In the genomic region with DNA sequence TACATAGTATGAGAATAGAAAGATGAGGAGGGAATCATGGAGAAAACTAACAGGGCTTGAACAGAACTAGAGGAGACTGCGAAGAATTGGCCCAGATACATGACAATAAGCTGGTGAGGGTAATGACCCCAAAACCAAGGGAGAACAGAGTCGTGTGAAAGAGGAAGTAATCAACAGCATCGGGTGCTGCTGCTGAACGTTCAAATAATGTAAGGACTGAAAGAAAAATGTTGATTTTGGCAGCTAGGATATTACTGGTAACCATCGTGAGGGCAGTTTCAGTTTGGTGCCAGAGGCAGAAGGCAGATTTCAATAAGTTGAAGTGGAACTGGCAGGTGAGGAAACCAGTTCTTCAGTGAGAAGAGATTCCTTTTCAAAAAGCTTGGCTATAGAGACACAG, we compare ENCODE assay signal across 10 cellular contexts.
A peak's percentile ranks its signal among the peaks of the same experiment; 100 is the strongest.
DNase-seq lines count a peak whose midpoint lies in the region; ATAC-seq and TF ChIP-seq lines count a peak whose summit lies in the region.
"Had no signal": no experiment of that assay in that cellular context is flagged by ENCODE, and none has a peak within 500 bp of the region (broad histone marks: within the 10 kb centered on the region; RNA-seq: fewer than 3 reads in every experiment).

No MANE protein-coding gene starts in this region.

- no peak for TF ChIP-seq RAD21 in IMR-90 (IDR thresholded peaks at IDR 0.05; ENCODE audit: low read length)

- H3K4me3 Mint-ChIP-seq in GM23338, result no peak overlapping the region

- H3K9ac ChIP-seq in IMR-90 (ENCODE audit: low read depth, low read length), result no peak overlapping the region
- H3K9ac ChIP-seq in mesenchymal stem cell (ENCODE audit: low read length), result no peak overlapping the region

- dilution Hi-C loops in IMR-90 (cut with HindIII; ENCODE audit: low sequenced_read_pairs, unreplicated experiment), result no loop called here

- H2BK20ac ChIP-seq in IMR-90 (ENCODE audit: low read depth, low read length), result no peak overlapping the region

- CTCF ChIA-PET in IMR-90 (lab: Yijun Ruan, JAX), result no interaction called here

- peaks cover 79% of the 10 kb centered on the region for H3K9me3 Mint-ChIP-seq in GM23338

- H4K8ac ChIP-seq in IMR-90 (ENCODE audit: low read depth in 2 of 2, low read length in 2 of 2) (no peak overlapping the region), mesenchymal stem cell (ENCODE audit: low read length) (no peak overlapping the region)

- H3K4me3 ChIP-seq in IMR-90 (ENCODE audit: insufficient read depth, low read depth, low read length) (no peak overlapping the region), GM23338 (no peak overlapping the region), mesenchymal stem cell (ENCODE audit: insufficient read depth in 1 of 2, low read depth in 1 of 2, low read length in 2 of 2) (no peak overlapping the region)
- H3K4me3 ChIP-seq: thoracic aorta had no signal

- H4K91ac ChIP-seq in IMR-90 (ENCODE audit: insufficient read depth, low read depth, low read length), result no peak overlapping the region
- H4K91ac ChIP-seq in mesenchymal stem cell (ENCODE audit: low read length), result no peak overlapping the region

- H3K14ac ChIP-seq in IMR-90 (replicated peaks; ENCODE audit: low read depth, low read length), result no peak overlapping the region
- no peak overlapping the region for H3K14ac ChIP-seq in mesenchymal stem cell (ENCODE audit: low read length in 2 of 2)

- no peak for DNase-seq in IMR-90
- DNase-seq in RPMI8226, result peak; percentile 3
- DNase-seq in GM23338 (ENCODE audit: low spot score), result no peak
- no peak for DNase-seq in mesenchymal stem cell
- no peak for DNase-seq in stimulated activated CD4-positive, alpha-beta T cell treated with anti-CD3 and anti-CD28 coated beads, Interleukin-4, amount 100 ng/mL, for 24 hours
- DNase-seq: stimulated activated CD4-positive, alpha-beta T cell treated with anti-CD3 and anti-CD28 coated beads, Interleukin-4, amount 100 ng/mL, for 4 hours had no signal

- ATAC-seq in GM18511 (IDR thresholded peaks at IDR 0.05; ENCODE audit: unreplicated experiment), result peak; percentile 70
- peak; percentile 60 for ATAC-seq in GM21717 (IDR thresholded peaks at IDR 0.05; ENCODE audit: unreplicated experiment)
- no peak for ATAC-seq in IMR-90 (ENCODE audit: low read depth)
- ATAC-seq in GM23338, result no peak
- no peak for ATAC-seq in HG02571 (IDR thresholded peaks at IDR 0.05; ENCODE audit: unreplicated experiment)

- no peak overlapping the region for H3K56ac ChIP-seq in IMR-90 (ENCODE audit: extremely low read depth, insufficient read depth, low read length)

- no peaks in the 10 kb centered on the region for H3F3A ChIP-seq in GM23338 (replicated peaks; ENCODE audit: low read depth)

- H2AFZ ChIP-seq in IMR-90 (replicated peaks; ENCODE audit: low read length, poor library complexity), result no peak overlapping the region
- H2AFZ ChIP-seq in GM23338, result no peak overlapping the region
- no peak overlapping the region for H2AFZ ChIP-seq in mesenchymal stem cell (ENCODE audit: low read depth, low read length)

- H4K5ac ChIP-seq in IMR-90 (ENCODE audit: low read depth, low read length), result no peak overlapping the region

- POLR2A ChIA-PET in IMR-90 (lab: Charles Lee; ENCODE audit: unreplicated experiment), result no interaction called here

- H3K79me1 ChIP-seq in IMR-90 (ENCODE audit: low read depth in 1 of 2, low read length in 2 of 2), result no peaks in the 10 kb centered on the region
- no peaks in the 10 kb centered on the region for H3K79me1 ChIP-seq in mesenchymal stem cell (replicated peaks; ENCODE audit: low read length, poor library complexity, severe bottlenecking)

- H2AK5ac ChIP-seq in IMR-90 (ENCODE audit: low read depth, low read length) (no peak overlapping the region), mesenchymal stem cell (ENCODE audit: low read length, severe bottlenecking) (no peak overlapping the region)

- H2BK120ac ChIP-seq in IMR-90 (ENCODE audit: low read depth, low read length) (no peak overlapping the region), mesenchymal stem cell (ENCODE audit: low read depth, low read length) (no peak overlapping the region)

- no peak overlapping the region for H2BK12ac ChIP-seq in mesenchymal stem cell (ENCODE audit: low read length in 2 of 2)

- no TSS peak for BruUV-seq in IMR-90 (replicated peaks; lab: Mats Ljungman, UMichigan)

- TF ChIP-seq CTCF in IMR-90 (conservative IDR thresholded peaks at IDR 0.05; ENCODE audit: low read depth, low read length), result no peak
- TF ChIP-seq CTCF in GM23338 (conservative IDR thresholded peaks at IDR 0.05; ENCODE audit: low read depth in 2 of 2), result no peak

- H3K27ac ChIP-seq in IMR-90 (ENCODE audit: insufficient read depth, low read length), result no peak overlapping the region
- H3K27ac ChIP-seq in GM23338 (ENCODE audit: low read depth), result no peak overlapping the region
- no peak overlapping the region for H3K27ac ChIP-seq in mesenchymal stem cell (ENCODE audit: low read length, poor library complexity, severe bottlenecking)
- H3K27ac ChIP-seq: thoracic aorta had no signal

- no peaks in the 10 kb centered on the region for H3K9me3 ChIP-seq in IMR-90 (ENCODE audit: control insufficient read depth, insufficient read depth, low read length)
- no peaks in the 10 kb centered on the region for H3K9me3 ChIP-seq in mesenchymal stem cell (ENCODE audit: control insufficient read depth, low read length)
- H3K9me3 ChIP-seq: thoracic aorta had no signal

- H3K36me3 ChIP-seq in IMR-90 (ENCODE audit: control insufficient read depth, insufficient read depth, low read length), result no peaks in the 10 kb centered on the region
- H3K36me3 ChIP-seq in GM23338 (ENCODE audit: insufficient read depth), result no peaks in the 10 kb centered on the region
- H3K36me3 ChIP-seq in mesenchymal stem cell (ENCODE audit: control insufficient read depth in 1 of 2, insufficient read depth in 2 of 2, low read depth in 1 of 2, low read length in 2 of 2), result no peaks in the 10 kb centered on the region
- H3K36me3 ChIP-seq: thoracic aorta had no signal

- intact Hi-C loops in IMR-90 (cut with micrococcal nuclease), result loop anchor here (2.0 kb wide), 1 partner anchor 716 kb away; no protein-coding TSS in a partner anchor

- H3K27ac Mint-ChIP-seq in GM23338, result no peak overlapping the region

- H3K4ac ChIP-seq in IMR-90 (ENCODE audit: low read depth, low read length) (no peak overlapping the region), mesenchymal stem cell (ENCODE audit: low read depth in 1 of 2, low read length in 2 of 2) (no peak overlapping the region)

- TF ChIP-seq POLR2A in IMR-90 (IDR thresholded peaks at IDR 0.05; ENCODE audit: low read depth, low read length), result no peak

- no peaks in the 10 kb centered on the region for H3K9me2 ChIP-seq in GM23338 (ENCODE audit: insufficient read depth)

- H3K4me1 ChIP-seq in IMR-90 (ENCODE audit: control insufficient read depth, insufficient read depth, low read length) (no peaks in the 10 kb centered on the region), GM23338 (ENCODE audit: insufficient read depth) (no peaks in the 10 kb centered on the region), mesenchymal stem cell (ENCODE audit: control insufficient read depth, insufficient read depth, low read depth, low read length) (no peaks in the 10 kb centered on the region)

- no peak overlapping the region for H3K23ac ChIP-seq in IMR-90 (ENCODE audit: low read depth, low read length)
- no peak overlapping the region for H3K23ac ChIP-seq in mesenchymal stem cell (ENCODE audit: low read length in 2 of 2)

- WGBS in IMR-90 (ENCODE audit: extremely low coverage in 2 of 2, insufficient read length in 1 of 2), 2 experiments, result 46% methylated on average over 5 of the region's 5 CpGs; no CpG with 5 or more reads in 1 of the 2 experiments
- 58% methylated on average over 5 of the region's 5 CpGs for WGBS in mesenchymal stem cell

- H3K27me3 Mint-ChIP-seq in GM23338 (ENCODE audit: insufficient read depth, low read depth, poor library complexity), result no peaks in the 10 kb centered on the region

- no peaks in the 10 kb centered on the region for H4K20me1 ChIP-seq in IMR-90 (ENCODE audit: insufficient read depth, low read length)
- H4K20me1 ChIP-seq in GM23338 (replicated peaks; ENCODE audit: insufficient read depth), result no peaks in the 10 kb centered on the region

- H3K18ac ChIP-seq in IMR-90 (ENCODE audit: low read depth, low read length) (no peak overlapping the region), mesenchymal stem cell (ENCODE audit: low read depth in 1 of 2, low read length in 2 of 2) (no peak overlapping the region)

- peaks cover 26% of the 10 kb centered on the region for H3K36me3 Mint-ChIP-seq in GM23338 (ENCODE audit: low read depth)

- H2BK15ac ChIP-seq in IMR-90 (ENCODE audit: low read depth, low read length) (no peak overlapping the region), mesenchymal stem cell (ENCODE audit: low read depth, poor library complexity, severe bottlenecking) (no peak overlapping the region)

- in situ Hi-C loops in IMR-90 (cut with MboI; ENCODE audit: low sequenced_read_pairs), result loop anchor here (25.0 kb wide), 1 partner anchor 360 kb away; no protein-coding TSS in a partner anchor

- H2AK9ac ChIP-seq in IMR-90 (replicated peaks; ENCODE audit: low read depth, low read length, poor library complexity), result no peak overlapping the region

- no peaks in the 10 kb centered on the region for H3K9me1 ChIP-seq in IMR-90 (ENCODE audit: insufficient read depth, low read length)

- peak overlapping the region; percentile 21; the same call in 1 of the 2 replicates for H3K4me2 ChIP-seq in IMR-90 (ENCODE audit: low read depth, low read length)
- H3K4me2 ChIP-seq in GM23338, result no peak overlapping the region
- H3K4me2 ChIP-seq in mesenchymal stem cell (ENCODE audit: low read length, poor library complexity, severe bottlenecking), result no peak overlapping the region

- H3K27me3 ChIP-seq in IMR-90 (ENCODE audit: control insufficient read depth, insufficient read depth, low read length), result no peaks in the 10 kb centered on the region
- no peaks in the 10 kb centered on the region for H3K27me3 ChIP-seq in GM23338 (ENCODE audit: insufficient read depth)
- no peaks in the 10 kb centered on the region for H3K27me3 ChIP-seq in mesenchymal stem cell (ENCODE audit: control insufficient read depth in 1 of 2, insufficient read depth in 1 of 2, low read length in 2 of 2)

- no peaks in the 10 kb centered on the region for H3K4me1 Mint-ChIP-seq in GM23338

- H2BK5ac ChIP-seq in IMR-90 (ENCODE audit: low read depth, low read length, poor library complexity, severe bottlenecking) (no peak overlapping the region), mesenchymal stem cell (ENCODE audit: low read depth, low read length, poor library complexity, severe bottlenecking) (no peak overlapping the region)

- no peaks in the 10 kb centered on the region for H3K79me2 ChIP-seq in GM23338 (replicated peaks; ENCODE audit: insufficient read depth)

TF ChIP-seq in GM23338, 12 proteins besides CTCF, POLR2A, EP300 and RAD21 (continues in another document):
- no peak for TF ChIP-seq POLR2AphosphoS5 (IDR thresholded peaks at IDR 0.05; ENCODE audit: low read depth)

Comparison
In these comparisons a context has a peak if more than half of its experiments do, and no peak if none do; other contexts are left out.
1. ATAC-seq: peak in GM18511 (single experiment) and GM21717 (single experiment); none in IMR-90 (single experiment), GM23338 (single experiment) and HG02571 (single experiment).